ENCODE assay signal across 38 cellular contexts in genomic region chr5:79035237-79035636, GRCh38. TPM values are rescaled to one million over a fixed set of nuclear protein-coding genes. Genes with fewer than 3 reads are reported as not detected.
"Had no signal": no experiment of that assay in that cellular context is flagged by ENCODE, and none has a peak within 500 bp of the region (broad histone marks: within the 10 kb centered on the region; RNA-seq: fewer than 3 reads in every experiment).

No MANE protein-coding gene starts in this region.

- H3K4me1 Mint-ChIP-seq: activated CD4-positive, alpha-beta memory T cell treated with anti-CD3 and anti-CD28 coated beads, Interleukin-2, amount 10 ng/mL, durations not matched to agents 7 days and 5 days; activated CD4-positive, alpha-beta T cell treated with anti-CD3 and anti-CD28 coated beads for 36 hours; activated CD4-positive, alpha-beta T cell treated with anti-CD3 and anti-CD28 coated beads, Interleukin-2, amount 10 ng/mL, durations not matched to agents 7 days and 5 days; activated naive CD8-positive, alpha-beta T cell treated with anti-CD3 and anti-CD28 coated beads for 36 hours; activated T-helper 17 cell treated with anti-CD3 and anti-CD28 coated beads, Interleukin-2, amount 50 U/mL, for 72 hours; WTC11 had no signal

- H3K36me3 Mint-ChIP-seq: activated naive CD4-positive, alpha-beta T cell treated with anti-CD3 and anti-CD28 coated beads, Interleukin-2, amount 50 U/mL, for 72 hours; activated naive CD8-positive, alpha-beta T cell treated with anti-CD3 and anti-CD28 coated beads for 36 hours; WTC11 had no signal

- H3K27ac Mint-ChIP-seq: activated CD4-positive, alpha-beta memory T cell treated with anti-CD3 and anti-CD28 coated beads, Interleukin-2, amount 10 ng/mL, durations not matched to agents 7 days and 5 days; activated CD4-positive, alpha-beta T cell treated with anti-CD3 and anti-CD28 coated beads for 36 hours; activated CD4-positive, alpha-beta T cell treated with anti-CD3 and anti-CD28 coated beads, Interleukin-2, amount 10 ng/mL, durations not matched to agents 7 days and 5 days; activated naive CD4-positive, alpha-beta T cell treated with anti-CD3 and anti-CD28 coated beads for 36 hours; activated naive CD8-positive, alpha-beta T cell treated with anti-CD3 and anti-CD28 coated beads for 36 hours; activated T-cell treated with anti-CD3 and anti-CD28 coated beads, Interleukin-2, amount 50 U/mL, for 72 hours; activated T-helper 1 cell treated with anti-CD3 and anti-CD28 coated beads, Interleukin-12 subunit alpha, Interleukin-12 subunit beta, Interleukin-2, Interleukin-4 antibody, amounts not matched to agents 30 ng/mL and 10 ng/mL and 1 ng/mL, durations not matched to agents 14 hours and 24 hours and 36 hours; activated T-helper 17 cell treated with anti-CD3 and anti-CD28 coated beads, Interleukin-2, amount 50 U/mL, for 72 hours; T-helper 1 cell treated with Interleukin-12 subunit alpha and Interleukin-12 subunit beta and Interleukin-4 antibody, amounts not matched to agents 30 μg/mL and 1 μg/mL, for 36 hours; T-helper 2 cell treated with Interferon-gamma antibody and Interleukin-4, amounts not matched to agents 5 μg/mL and 100 μg/mL, for 36 hours; WTC11 had no signal

- H3K27ac ChIP-seq: adrenal gland, body of pancreas, brain microvascular endothelial cell, breast epithelium, WERI-Rb-1 had no signal

- H3K4me3 ChIP-seq: adrenal gland, body of pancreas, breast epithelium had no signal

- DNase-seq: activated CD4-positive, alpha-beta memory T cell treated with anti-CD3 and anti-CD28 coated beads, Interleukin-2, amount 10 ng/mL, durations not matched to agents 7 days and 5 days; activated CD4-positive, alpha-beta T cell treated with anti-CD3 and anti-CD28 coated beads for 1 hour; activated CD4-positive, alpha-beta T cell treated with anti-CD3 and anti-CD28 coated beads for 36 hours; activated CD4-positive, alpha-beta T cell treated with anti-CD3 and anti-CD28 coated beads for 48 hours; activated CD4-positive, alpha-beta T cell treated with anti-CD3 and anti-CD28 coated beads, Interleukin-2, amount 10 ng/mL, durations not matched to agents 7 days and 5 days; activated CD4-positive, alpha-beta T cell treated with anti-CD3 and anti-CD28 coated beads, Interleukin-2, amount 50 U/mL, for 48 hours; activated CD4-positive, CD25-positive, alpha-beta regulatory T cell; activated CD8-positive, alpha-beta memory T cell treated with anti-CD3 and anti-CD28 coated beads, Interleukin-2, amount 50 U/mL, for 4 hours; activated effector memory CD4-positive, alpha-beta T cell treated with anti-CD3 and anti-CD28 coated beads, Interleukin-2, amount 50 U/mL, for 16 hours; activated gamma-delta T cell treated with Interleukin-2 at 50 U/mL for 16 hours; activated naive CD4-positive, alpha-beta T cell; activated naive CD4-positive, alpha-beta T cell treated with anti-CD3 and anti-CD28 coated beads for 36 hours; activated naive CD4-positive, alpha-beta T cell treated with anti-CD3 and anti-CD28 coated beads, Interleukin-2, amount 50 U/mL, for 16 hours; activated naive CD8-positive, alpha-beta T cell treated with anti-CD3 and anti-CD28 coated beads for 36 hours; activated T-cell treated with anti-CD3 and anti-CD28 coated beads for 4 hours; activated T-cell treated with anti-CD3 and anti-CD28 coated beads, Interleukin-2, amount 50 U/mL, for 1 hour; activated T-cell treated with anti-CD3 and anti-CD28 coated beads, Interleukin-2, amount 50 U/mL, for 4 hours; activated T-cell treated with anti-CD3 and anti-CD28 coated beads, Interleukin-2, amount 50 U/mL, for 72 hours; amniotic stem cell; aorta; body of pancreas; brain microvascular endothelial cell; central memory CD4-positive, alpha-beta T cell; T-helper 1 cell; T-helper 2 cell; T-helper 9 cell; WERI-Rb-1 had no signal

- ATAC-seq: activated CD4-positive, alpha-beta T cell treated with anti-CD3 and anti-CD28 coated beads for 36 hours; activated CD4-positive, CD25-positive, alpha-beta regulatory T cell treated with anti-CD3 and anti-CD28 coated beads, Interleukin-2, amount 50 U/mL, for 24 hours; activated naive CD4-positive, alpha-beta T cell treated with anti-CD3 and anti-CD28 coated beads, Interleukin-2, amount 50 U/mL, for 72 hours; activated T-cell treated with anti-CD3 and anti-CD28 coated beads, Interleukin-2, amount 50 U/mL, for 4 hours; activated T-cell treated with anti-CD3 and anti-CD28 coated beads, Interleukin-2, amount 50 U/mL, for 72 hours; activated T-helper 17 cell treated with anti-CD3 and anti-CD28 coated beads, Interleukin-2, amount 50 U/mL, for 72 hours; body of pancreas; WTC11 had no signal

- H3K36me3 ChIP-seq: adrenal gland, brain microvascular endothelial cell, breast epithelium, WERI-Rb-1 had no signal

- H3K9me3 Mint-ChIP-seq: activated CD4-positive, alpha-beta memory T cell treated with anti-CD3 and anti-CD28 coated beads, Interleukin-2, amount 10 ng/mL, durations not matched to agents 7 days and 5 days; activated CD4-positive, alpha-beta T cell treated with anti-CD3 and anti-CD28 coated beads, Interleukin-2, amount 10 ng/mL, durations not matched to agents 7 days and 5 days; activated naive CD4-positive, alpha-beta T cell treated with anti-CD3 and anti-CD28 coated beads, Interleukin-2, amount 50 U/mL, for 72 hours; activated naive CD8-positive, alpha-beta T cell treated with anti-CD3 and anti-CD28 coated beads for 36 hours; activated T-cell treated with anti-CD3 and anti-CD28 coated beads, Interleukin-2, amount 50 U/mL, for 4 hours; activated T-cell treated with anti-CD3 and anti-CD28 coated beads, Interleukin-2, amount 50 U/mL, for 72 hours; activated T-helper 1 cell treated with anti-CD3 and anti-CD28 coated beads, Interleukin-12 subunit alpha, Interleukin-12 subunit beta, Interleukin-2, Interleukin-4 antibody, amounts not matched to agents 30 ng/mL and 10 ng/mL and 1 ng/mL, durations not matched to agents 14 hours and 24 hours and 36 hours; activated T-helper 17 cell treated with anti-CD3 and anti-CD28 coated beads, Interleukin-2, amount 50 U/mL, for 72 hours; T-helper 1 cell treated with Interleukin-12 subunit alpha and Interleukin-12 subunit beta and Interleukin-4 antibody, amounts not matched to agents 30 μg/mL and 1 μg/mL, for 36 hours; T-helper 2 cell treated with Interferon-gamma antibody and Interleukin-4, amounts not matched to agents 5 μg/mL and 100 μg/mL, for 36 hours; WTC11 had no signal

- H3K27me3 Mint-ChIP-seq: activated CD4-positive, alpha-beta T cell treated with anti-CD3 and anti-CD28 coated beads, Interleukin-2, amount 10 ng/mL, durations not matched to agents 7 days and 5 days; activated naive CD8-positive, alpha-beta T cell treated with anti-CD3 and anti-CD28 coated beads for 36 hours; activated T-helper 17 cell treated with anti-CD3 and anti-CD28 coated beads, Interleukin-2, amount 50 U/mL, for 72 hours had no signal

- H3K9me3 ChIP-seq: adrenal gland, body of pancreas, breast epithelium had no signal

- H3K4me1 ChIP-seq: adrenal gland, breast epithelium had no signal

- H3K4me3 Mint-ChIP-seq: activated CD4-positive, alpha-beta memory T cell treated with anti-CD3 and anti-CD28 coated beads, Interleukin-2, amount 10 ng/mL, durations not matched to agents 7 days and 5 days; activated CD4-positive, alpha-beta T cell treated with anti-CD3 and anti-CD28 coated beads for 36 hours; activated CD4-positive, alpha-beta T cell treated with anti-CD3 and anti-CD28 coated beads, Interleukin-2, amount 10 ng/mL, durations not matched to agents 7 days and 5 days; activated naive CD4-positive, alpha-beta T cell treated with anti-CD3 and anti-CD28 coated beads for 36 hours; activated naive CD8-positive, alpha-beta T cell treated with anti-CD3 and anti-CD28 coated beads for 36 hours; activated T-cell treated with anti-CD3 and anti-CD28 coated beads, Interleukin-2, amount 50 U/mL, for 4 hours; activated T-cell treated with anti-CD3 and anti-CD28 coated beads, Interleukin-2, amount 50 U/mL, for 72 hours; activated T-helper 1 cell treated with anti-CD3 and anti-CD28 coated beads, Interleukin-12 subunit alpha, Interleukin-12 subunit beta, Interleukin-2, Interleukin-4 antibody, amounts not matched to agents 30 ng/mL and 10 ng/mL and 1 ng/mL, durations not matched to agents 14 hours and 24 hours and 36 hours; activated T-helper 17 cell treated with anti-CD3 and anti-CD28 coated beads, Interleukin-2, amount 50 U/mL, for 72 hours; T-helper 1 cell treated with Interleukin-12 subunit alpha and Interleukin-12 subunit beta and Interleukin-4 antibody, amounts not matched to agents 30 μg/mL and 1 μg/mL, for 36 hours; T-helper 2 cell treated with Interferon-gamma antibody and Interleukin-4, amounts not matched to agents 5 μg/mL and 100 μg/mL, for 36 hours; WTC11 had no signal

RNA-seq across cellular contexts. Expression of gene DMGDH, which starts 34.2 kb away (rescaled TPM):
- total RNA-seq: activated CD4-positive, alpha-beta T cell treated with anti-CD3 and anti-CD28 coated beads, Interleukin-2, amount 10 ng/mL, durations not matched to agents 7 days and 5 days; activated naive CD8-positive, alpha-beta T cell treated with anti-CD3 and anti-CD28 coated beads for 36 hours; activated T-helper 1 cell treated with anti-CD3 and anti-CD28 coated beads, Interleukin-12 subunit alpha, Interleukin-12 subunit beta, Interleukin-2, Interleukin-4 antibody, amounts not matched to agents 30 ng/mL and 10 ng/mL and 1 ng/mL, durations not matched to agents 14 hours and 24 hours and 36 hours; astrocyte had no signal

RNA-seq across cellular contexts. Expression of gene BHMT2, which starts 34.3 kb away (rescaled TPM):
- total RNA-seq: activated CD4-positive, alpha-beta memory T cell treated with anti-CD3 and anti-CD28 coated beads, Interleukin-2, amount 10 ng/mL, durations not matched to agents 7 days and 5 days; activated CD4-positive, alpha-beta T cell treated with anti-CD3 and anti-CD28 coated beads for 36 hours; activated CD4-positive, alpha-beta T cell treated with anti-CD3 and anti-CD28 coated beads, Interleukin-2, amount 10 ng/mL, durations not matched to agents 7 days and 5 days; activated CD8-positive, alpha-beta memory T cell treated with anti-CD3 and anti-CD28 coated beads for 36 hours; activated naive CD4-positive, alpha-beta T cell treated with anti-CD3 and anti-CD28 coated beads for 36 hours; activated naive CD4-positive, alpha-beta T cell treated with anti-CD3 and anti-CD28 coated beads, Interleukin-2, amount 50 U/mL, for 72 hours; activated naive CD8-positive, alpha-beta T cell treated with anti-CD3 and anti-CD28 coated beads for 36 hours; activated T-cell treated with anti-CD3 and anti-CD28 coated beads, Interleukin-2, amount 50 U/mL, for 4 hours; activated T-cell treated with anti-CD3 and anti-CD28 coated beads, Interleukin-2, amount 50 U/mL, for 72 hours; activated T-helper 1 cell treated with anti-CD3 and anti-CD28 coated beads, Interleukin-12 subunit alpha, Interleukin-12 subunit beta, Interleukin-2, Interleukin-4 antibody, amounts not matched to agents 30 ng/mL and 10 ng/mL and 1 ng/mL, durations not matched to agents 14 hours and 24 hours and 36 hours; activated T-helper 17 cell treated with anti-CD3 and anti-CD28 coated beads, Interleukin-2, amount 50 U/mL, for 72 hours; astrocyte had no signal
